ENCODE assay signal across 19 cellular contexts in genomic region chr2:152051373-152051893, GRCh38. TPM values are rescaled to one million over a fixed set of nuclear protein-coding genes. Genes with fewer than 3 reads are reported as not detected.
A peak's percentile ranks its signal among the peaks of the same experiment; 100 is the strongest.
DNase-seq lines count a peak whose midpoint lies in the region; ATAC-seq lines count a peak whose summit lies in the region.
"Had no signal": no experiment of that assay in that cellular context is flagged by ENCODE, and none has a peak within 500 bp of the region (broad histone marks: within the 10 kb centered on the region; RNA-seq: fewer than 3 reads in every experiment).

No MANE protein-coding gene starts in this region.

- H3K27me3 Mint-ChIP-seq in memory B cell, result peaks cover 2% of the 10 kb centered on the region
- peaks cover 7% of the 10 kb centered on the region for H3K27me3 Mint-ChIP-seq in activated T-helper 1 cell treated with anti-CD3 and anti-CD28 coated beads, Interleukin-12 subunit alpha, Interleukin-12 subunit beta, Interleukin-2, Interleukin-4 antibody, amounts not matched to agents 30 ng/mL and 10 ng/mL and 1 ng/mL, durations not matched to agents 14 hours and 24 hours and 36 hours (ENCODE audit: insufficient read depth)
- H3K27me3 Mint-ChIP-seq: B cell had no signal

- no peak overlapping the region for H3K27ac Mint-ChIP-seq in memory B cell
- H3K27ac Mint-ChIP-seq in activated T-helper 1 cell treated with anti-CD3 and anti-CD28 coated beads, Interleukin-12 subunit alpha, Interleukin-12 subunit beta, Interleukin-2, Interleukin-4 antibody, amounts not matched to agents 30 ng/mL and 10 ng/mL and 1 ng/mL, durations not matched to agents 14 hours and 24 hours and 36 hours, result no peak overlapping the region
- H3K27ac Mint-ChIP-seq: activated CD8-positive, alpha-beta T cell treated with anti-CD3 and anti-CD28 coated beads for 36 hours; activated T-helper 17 cell treated with anti-CD3 and anti-CD28 coated beads, Interleukin-2, amount 50 U/mL, for 72 hours; B cell; nephron had no signal

- H3K9me3 Mint-ChIP-seq in memory B cell, result no peaks in the 10 kb centered on the region
- H3K9me3 Mint-ChIP-seq in activated T-helper 1 cell treated with anti-CD3 and anti-CD28 coated beads, Interleukin-12 subunit alpha, Interleukin-12 subunit beta, Interleukin-2, Interleukin-4 antibody, amounts not matched to agents 30 ng/mL and 10 ng/mL and 1 ng/mL, durations not matched to agents 14 hours and 24 hours and 36 hours, result no peaks in the 10 kb centered on the region
- H3K9me3 Mint-ChIP-seq: activated CD8-positive, alpha-beta T cell treated with anti-CD3 and anti-CD28 coated beads for 36 hours; activated T-helper 17 cell treated with anti-CD3 and anti-CD28 coated beads, Interleukin-2, amount 50 U/mL, for 72 hours; nephron had no signal

- no peaks in the 10 kb centered on the region for H3K36me3 Mint-ChIP-seq in memory B cell
- H3K36me3 Mint-ChIP-seq in activated T-helper 1 cell treated with anti-CD3 and anti-CD28 coated beads, Interleukin-12 subunit alpha, Interleukin-12 subunit beta, Interleukin-2, Interleukin-4 antibody, amounts not matched to agents 30 ng/mL and 10 ng/mL and 1 ng/mL, durations not matched to agents 14 hours and 24 hours and 36 hours (ENCODE audit: low read depth), result no peaks in the 10 kb centered on the region

- DNase-seq in memory B cell (ENCODE audit: low spot score in 2 of 2) (no peak), anterior cingulate cortex (lab: John Stamatoyannopoulos, UW) (no peak), ACHN (no peak)
- no peak for DNase-seq in stimulated activated CD4-positive, alpha-beta T cell treated with anti-CD3 and anti-CD28 coated beads, Interleukin-2, amount 100 ng/mL, for 24 hours
- no peak for DNase-seq in activated T-helper 1 cell treated with anti-CD3 and anti-CD28 coated beads, Interleukin-12 subunit alpha, Interleukin-12 subunit beta, Interleukin-2, Interleukin-4 antibody, amounts not matched to agents 30 ng/mL and 10 ng/mL and 1 ng/mL, durations not matched to agents 14 hours and 24 hours and 36 hours (ENCODE audit: low spot score)
- DNase-seq: activated CD8-positive, alpha-beta T cell treated with anti-CD3 and anti-CD28 coated beads for 36 hours; amygdala; DMS79 treated with DMSO at 0.1 percent for 48 hours; NCI-H1436; psoas muscle; spleen had no signal

- intact Hi-C loops in activated T-helper 1 cell treated with anti-CD3 and anti-CD28 coated beads, Interleukin-12 subunit alpha, Interleukin-12 subunit beta, Interleukin-2, Interleukin-4 antibody, amounts not matched to agents 30 ng/mL and 10 ng/mL and 1 ng/mL, durations not matched to agents 14 hours and 24 hours and 36 hours (cut with micrococcal nuclease), result no loop called here

- no peak overlapping the region for H3K4me3 Mint-ChIP-seq in memory B cell
- no peak overlapping the region for H3K4me3 Mint-ChIP-seq in activated T-helper 1 cell treated with anti-CD3 and anti-CD28 coated beads, Interleukin-12 subunit alpha, Interleukin-12 subunit beta, Interleukin-2, Interleukin-4 antibody, amounts not matched to agents 30 ng/mL and 10 ng/mL and 1 ng/mL, durations not matched to agents 14 hours and 24 hours and 36 hours
- H3K4me3 Mint-ChIP-seq: activated CD8-positive, alpha-beta T cell treated with anti-CD3 and anti-CD28 coated beads for 36 hours; activated T-helper 17 cell treated with anti-CD3 and anti-CD28 coated beads, Interleukin-2, amount 50 U/mL, for 72 hours; B cell; nephron had no signal

- peak; percentile 49 for ATAC-seq in GM18867 (IDR thresholded peaks at IDR 0.05; ENCODE audit: unreplicated experiment)
- peak; percentile 29 for ATAC-seq in GM21529 (IDR thresholded peaks at IDR 0.05; ENCODE audit: unreplicated experiment)
- ATAC-seq in HG03354 (IDR thresholded peaks at IDR 0.05; ENCODE audit: poor library complexity, severe bottlenecking, unreplicated experiment), result peak; percentile 34
- peak; percentile 35 for ATAC-seq in memory B cell (ENCODE audit: low read depth)
- ATAC-seq: activated CD8-positive, alpha-beta T cell treated with anti-CD3 and anti-CD28 coated beads for 36 hours; activated T-helper 17 cell treated with anti-CD3 and anti-CD28 coated beads, Interleukin-2, amount 50 U/mL, for 72 hours; gastroesophageal sphincter; K562; psoas muscle had no signal

- in situ Hi-C loops in ACHN (cut with HindIII; ENCODE audit: low pct_ligation_motif_present, low pct_unique_long_range_greater_than_20kb, low sequenced_read_pairs), result no loop called here

- H3K4me1 Mint-ChIP-seq in memory B cell, result no peaks in the 10 kb centered on the region
- H3K4me1 Mint-ChIP-seq in activated T-helper 1 cell treated with anti-CD3 and anti-CD28 coated beads, Interleukin-12 subunit alpha, Interleukin-12 subunit beta, Interleukin-2, Interleukin-4 antibody, amounts not matched to agents 30 ng/mL and 10 ng/mL and 1 ng/mL, durations not matched to agents 14 hours and 24 hours and 36 hours (ENCODE audit: low read depth), result no peaks in the 10 kb centered on the region
- H3K4me1 Mint-ChIP-seq: activated T-helper 17 cell treated with anti-CD3 and anti-CD28 coated beads, Interleukin-2, amount 50 U/mL, for 72 hours; nephron had no signal

RNA-seq across cellular contexts. Expression of gene CACNB4, which starts 47.4 kb away (rescaled TPM):
- 0.39 and 0.83 TPM in 2 replicates for total RNA-seq in activated T-helper 1 cell treated with anti-CD3 and anti-CD28 coated beads, Interleukin-12 subunit alpha, Interleukin-12 subunit beta, Interleukin-2, Interleukin-4 antibody, amounts not matched to agents 30 ng/mL and 10 ng/mL and 1 ng/mL, durations not matched to agents 14 hours and 24 hours and 36 hours
